22 cellular contexts compared by ENCODE assay signal in genomic region chr11:32340181-32340580, GRCh38.
"Had no signal": no experiment of that assay in that cellular context is flagged by ENCODE, and none has a peak within 500 bp of the region (broad histone marks: within the 10 kb centered on the region; RNA-seq: fewer than 3 reads in every experiment).

No MANE protein-coding gene starts in this region.

- H3K27ac Mint-ChIP-seq: dendritic cell treated with granulocyte-macrophage colony-stimulating factor and Interleukin-4, amounts not matched to agents 40 ng/mL and 50 ng/mL, for 4 days; effector memory CD8-positive, alpha-beta T cell; endodermal cell had no signal

- H3K4me1 Mint-ChIP-seq: endodermal cell had no signal

- H3K27ac ChIP-seq: epithelial cell of prostate, esophagus squamous epithelium, gastrocnemius medialis, heart right ventricle, left lung, lower lobe of right lung had no signal

- H3K4me1 ChIP-seq: esophagus squamous epithelium, gastrocnemius medialis, left lung, lower lobe of right lung had no signal

- H3K4me3 Mint-ChIP-seq: dendritic cell treated with granulocyte-macrophage colony-stimulating factor and Interleukin-4, amounts not matched to agents 40 ng/mL and 50 ng/mL, for 4 days; effector memory CD8-positive, alpha-beta T cell; endodermal cell had no signal

- H3K4me3 ChIP-seq: esophagus squamous epithelium, gastrocnemius medialis, heart right ventricle, left lung, lower lobe of right lung had no signal

- H3K36me3 ChIP-seq: esophagus squamous epithelium, gastrocnemius medialis, heart right ventricle, left lung, lower lobe of right lung had no signal

- DNase-seq: cortex of kidney; effector CD8-positive, alpha-beta T cell; effector memory CD8-positive, alpha-beta T cell; endodermal cell; erythroblast; esophagus squamous epithelium; foreskin fibroblast; foreskin melanocyte; gastrocnemius medialis; glutamatergic neuron; head of caudate nucleus; heart right ventricle; hippocampal formation; left cardiac atrium; left lung; left ventricle myocardium superior; lower lobe of right lung; mesenchymal stem cell; midbrain had no signal

- H3K9me3 Mint-ChIP-seq: effector memory CD8-positive, alpha-beta T cell had no signal

- H3K9me3 ChIP-seq: esophagus squamous epithelium, gastrocnemius medialis, heart right ventricle, left lung, lower lobe of right lung had no signal

- ATAC-seq: effector memory CD8-positive, alpha-beta T cell; esophagus mucosa; gastrocnemius medialis; heart right ventricle; left lung; left ventricle myocardium superior; lower lobe of right lung had no signal
